1 cellular context compared by ENCODE assay signal in genomic region chr11:48028909-48029685, GRCh38.
TF ChIP-seq lines count a peak whose summit lies in the region.

No MANE protein-coding gene starts in this region.

TF ChIP-seq in GM23338, 12 proteins besides CTCF, POLR2A, EP300 and RAD21 (continued from another document):
- TF ChIP-seq ZNF462 (CRISPR knock-in tag; IDR thresholded peaks at IDR 0.05), result no peak
- TF ChIP-seq NANOG (IDR thresholded peaks at IDR 0.05; ENCODE audit: borderline replicate concordance), result no peak
- TF ChIP-seq EZH2 (IDR thresholded peaks at IDR 0.05; ENCODE audit: low read depth, unreplicated experiment), result no peak
- no peak for TF ChIP-seq ZNF114 (CRISPR knock-in tag; IDR thresholded peaks at IDR 0.05)
- TF ChIP-seq REST (IDR thresholded peaks at IDR 0.05; ENCODE audit: unreplicated experiment), result no peak
- no peak for TF ChIP-seq ETS1 (IDR thresholded peaks at IDR 0.05)
- no peak for TF ChIP-seq JUNB (IDR thresholded peaks at IDR 0.05; ENCODE audit: unreplicated experiment)
